In genomic region chr18:62242955-62243354, GRCh38 we compare ENCODE assay signal across 26 cellular contexts.
"Had no signal": no experiment of that assay in that cellular context is flagged by ENCODE, and none has a peak within 500 bp of the region (broad histone marks: within the 10 kb centered on the region; RNA-seq: fewer than 3 reads in every experiment).

No MANE protein-coding gene starts in this region.

- H3K4me3 ChIP-seq: gastrocnemius medialis, skin epidermis, thoracic aorta had no signal

- H3K27ac ChIP-seq: gastrocnemius medialis, skin epidermis, thoracic aorta, VCaP had no signal

- H3K36me3 ChIP-seq: gastrocnemius medialis, thoracic aorta had no signal

- ATAC-seq: gastrocnemius medialis; left ventricle myocardium superior; sciatic nerve; stimulated activated effector memory CD8-positive, alpha-beta T cell treated with anti-CD3 and anti-CD28 coated beads, Interleukin-12 subunit alpha, Interleukin-12 subunit beta, amount 100 ng/mL, for 72 hours had no signal

- H3K9me3 ChIP-seq: gastrocnemius medialis, thoracic aorta had no signal

- FAIRE-seq: endothelial cell of umbilical vein, TTC549, urothelium cell line had no signal

- DNase-seq: activated CD4-positive, alpha-beta T cell treated with anti-CD3 and anti-CD28 coated beads for 4 hours; activated CD4-positive, alpha-beta T cell treated with anti-CD3 and anti-CD28 coated beads, Interleukin-2, amount 50 U/mL, for 4 hours; activated CD8-positive, alpha-beta memory T cell treated with anti-CD3 and anti-CD28 coated beads, Interleukin-2, amount 50 U/mL, for 4 hours; activated effector memory CD4-positive, alpha-beta T cell treated with Interleukin-2 at 50 U/mL for 16 hours; activated naive CD4-positive, alpha-beta T cell treated with Interleukin-2 at 50 U/mL for 16 hours; activated T-cell treated with anti-CD3 and anti-CD28 coated beads, Interleukin-2, amount 50 U/mL, for 48 hours; amygdala; central memory CD4-positive, alpha-beta T cell; gastrocnemius medialis; glutamatergic neuron; islet precursor cell; left ventricle myocardium superior; mammary epithelial cell; posterior cingulate gyrus; stimulated activated CD4-positive, alpha-beta T cell treated with anti-CD3 and anti-CD28 coated beads, Interleukin-12 subunit alpha, Interleukin-12 subunit beta, amount 100 ng/mL, for 4 hours; stimulated activated CD4-positive, alpha-beta T cell treated with anti-CD3 and anti-CD28 coated beads, Interleukin-4, amount 100 ng/mL, for 24 hours; T-helper 1 cell; trophoblast cell had no signal

- H3K4me1 ChIP-seq: gastrocnemius medialis had no signal

- H3K27me3 ChIP-seq: gastrocnemius medialis had no signal
